7 cellular contexts compared by ENCODE assay signal in genomic region chr6:35673299-35673666, GRCh38. TPM values are rescaled to one million over a fixed set of nuclear protein-coding genes. Genes with fewer than 3 reads are reported as not detected.
A peak's percentile ranks its signal among the peaks of the same experiment; 100 is the strongest.
DNase-seq lines count a peak whose midpoint lies in the region; ATAC-seq and TF ChIP-seq lines count a peak whose summit lies in the region.
"Not testable (repeated sequence)": the region's sequence is repeated elsewhere in the genome, so short reads cannot be mapped to it uniquely, and the experiment has no call there.

No MANE protein-coding gene starts in this region.

- not testable (repeated sequence) for H3K4me3 Mint-ChIP-seq in CD4-positive, CD25-positive, alpha-beta regulatory T cell; activated CD4-positive, alpha-beta T cell treated with anti-CD3 and anti-CD28 coated beads, Interleukin-2, amount 10 ng/mL, durations not matched to agents 24 days and 14 days; activated naive CD8-positive, alpha-beta T cell treated with anti-CD3 and anti-CD28 coated beads, Interleukin-2, amount 50 U/mL, for 24 hours
- peak overlapping the region; percentile 71 for H3K4me3 Mint-ChIP-seq in activated T-helper 17 cell treated with anti-CD3 and anti-CD28 coated beads, Interleukin-2, amount 50 U/mL, for 72 hours
- H3K4me3 Mint-ChIP-seq in effector memory CD8-positive, alpha-beta T cell = peak overlapping the region in 1 of 2 donors; percentile 39

- not testable (repeated sequence) for DNase-seq in CD4-positive, CD25-positive, alpha-beta regulatory T cell; activated naive CD8-positive, alpha-beta T cell treated with anti-CD3 and anti-CD28 coated beads, Interleukin-2, amount 50 U/mL, for 24 hours; effector memory CD8-positive, alpha-beta T cell; psoas muscle
- peak; percentile 52 for DNase-seq in activated CD4-positive, alpha-beta T cell treated with anti-CD3 and anti-CD28 coated beads, Interleukin-2, amount 10 ng/mL, durations not matched to agents 24 days and 14 days

- H3K27me3 Mint-ChIP-seq in CD4-positive, CD25-positive, alpha-beta regulatory T cell; activated CD4-positive, alpha-beta T cell treated with anti-CD3 and anti-CD28 coated beads, Interleukin-2, amount 10 ng/mL, durations not matched to agents 24 days and 14 days; activated T-helper 17 cell treated with anti-CD3 and anti-CD28 coated beads, Interleukin-2, amount 50 U/mL, for 72 hours; activated naive CD8-positive, alpha-beta T cell treated with anti-CD3 and anti-CD28 coated beads, Interleukin-2, amount 50 U/mL, for 24 hours; effector memory CD8-positive, alpha-beta T cell: not testable (repeated sequence)

- POLR2A ChIA-PET in HEK293 (lab: Yijun Ruan, JAX) = not testable (repeated sequence)

- not testable (repeated sequence) for TF ChIP-seq CTCF in HEK293 (tag by site-specific recombination; IDR thresholded peaks at IDR 0.05); psoas muscle (IDR thresholded peaks at IDR 0.05)

- not testable (repeated sequence) for H3K36me3 Mint-ChIP-seq in CD4-positive, CD25-positive, alpha-beta regulatory T cell; activated T-helper 17 cell treated with anti-CD3 and anti-CD28 coated beads, Interleukin-2, amount 50 U/mL, for 72 hours (ENCODE audit: low read depth); activated naive CD8-positive, alpha-beta T cell treated with anti-CD3 and anti-CD28 coated beads, Interleukin-2, amount 50 U/mL, for 24 hours (ENCODE audit: low read depth); effector memory CD8-positive, alpha-beta T cell (ENCODE audit: insufficient read depth)
- peaks cover 16% of the 10 kb centered on the region for H3K36me3 Mint-ChIP-seq in activated CD4-positive, alpha-beta T cell treated with anti-CD3 and anti-CD28 coated beads, Interleukin-2, amount 10 ng/mL, durations not matched to agents 24 days and 14 days (ENCODE audit: low read depth)

- 96 to 98% (median 96%) methylated on average over 2 of the region's 2 CpGs for WGBS in psoas muscle, 3 donors

- intact Hi-C loops in activated CD4-positive, alpha-beta T cell treated with anti-CD3 and anti-CD28 coated beads, Interleukin-2, amount 10 ng/mL, durations not matched to agents 24 days and 14 days (cut with micrococcal nuclease); psoas muscle (cut with DNase I): not testable (repeated sequence)

- peak overlapping the region; percentile 31 to 65 (median 58) for H3K27ac Mint-ChIP-seq in CD4-positive, CD25-positive, alpha-beta regulatory T cell
- peak overlapping the region; percentile 29 for H3K27ac Mint-ChIP-seq in activated CD4-positive, alpha-beta T cell treated with anti-CD3 and anti-CD28 coated beads, Interleukin-2, amount 10 ng/mL, durations not matched to agents 24 days and 14 days
- peak overlapping the region; percentile 92 for H3K27ac Mint-ChIP-seq in activated T-helper 17 cell treated with anti-CD3 and anti-CD28 coated beads, Interleukin-2, amount 50 U/mL, for 72 hours
- H3K27ac Mint-ChIP-seq in activated naive CD8-positive, alpha-beta T cell treated with anti-CD3 and anti-CD28 coated beads, Interleukin-2, amount 50 U/mL, for 24 hours = peak overlapping the region; percentile 7
- H3K27ac Mint-ChIP-seq in effector memory CD8-positive, alpha-beta T cell = peak overlapping the region; percentile 49 to 52

- H3K27me3 ChIP-seq in CD4-positive, CD25-positive, alpha-beta regulatory T cell (ENCODE audit: control insufficient read depth, insufficient read depth, low read length); psoas muscle (ENCODE audit: insufficient read depth in 3 of 3, low read length in 2 of 3): not testable (repeated sequence)

- peaks cover 33% of the 10 kb centered on the region for H3K4me1 ChIP-seq in CD4-positive, CD25-positive, alpha-beta regulatory T cell (ENCODE audit: control insufficient read depth, insufficient read depth, low read length, poor library complexity, severe bottlenecking)
- H3K4me1 ChIP-seq in HEK293 (ENCODE audit: control insufficient read depth, insufficient read depth, low read length) = peaks cover 21% of the 10 kb centered on the region; the same call in 1 of the 2 replicates
- peaks cover 65% of the 10 kb centered on the region for H3K4me1 ChIP-seq in psoas muscle

- H3K4me3 ChIP-seq in CD4-positive, CD25-positive, alpha-beta regulatory T cell (ENCODE audit: low read depth, low read length); HEK293 (ENCODE audit: low read depth, low read length); psoas muscle: not testable (repeated sequence)

- H3K9me3 ChIP-seq in CD4-positive, CD25-positive, alpha-beta regulatory T cell (ENCODE audit: control insufficient read depth in 2 of 2, low read length in 2 of 2); HEK293 (ENCODE audit: control insufficient read depth, insufficient read depth, low read depth, low read length); psoas muscle: not testable (repeated sequence)

- not testable (repeated sequence) for H3K9me3 Mint-ChIP-seq in CD4-positive, CD25-positive, alpha-beta regulatory T cell; activated CD4-positive, alpha-beta T cell treated with anti-CD3 and anti-CD28 coated beads, Interleukin-2, amount 10 ng/mL, durations not matched to agents 24 days and 14 days; activated T-helper 17 cell treated with anti-CD3 and anti-CD28 coated beads, Interleukin-2, amount 50 U/mL, for 72 hours; activated naive CD8-positive, alpha-beta T cell treated with anti-CD3 and anti-CD28 coated beads, Interleukin-2, amount 50 U/mL, for 24 hours; effector memory CD8-positive, alpha-beta T cell

- H3K4me1 Mint-ChIP-seq in CD4-positive, CD25-positive, alpha-beta regulatory T cell = peaks cover 33 to 85% (median 57%) of the 10 kb centered on the region in 4 donors
- peaks cover 54% of the 10 kb centered on the region for H3K4me1 Mint-ChIP-seq in activated CD4-positive, alpha-beta T cell treated with anti-CD3 and anti-CD28 coated beads, Interleukin-2, amount 10 ng/mL, durations not matched to agents 24 days and 14 days
- peaks cover 35% of the 10 kb centered on the region for H3K4me1 Mint-ChIP-seq in activated T-helper 17 cell treated with anti-CD3 and anti-CD28 coated beads, Interleukin-2, amount 50 U/mL, for 72 hours
- H3K4me1 Mint-ChIP-seq in activated naive CD8-positive, alpha-beta T cell treated with anti-CD3 and anti-CD28 coated beads, Interleukin-2, amount 50 U/mL, for 24 hours = peaks cover 88% of the 10 kb centered on the region
- H3K4me1 Mint-ChIP-seq in effector memory CD8-positive, alpha-beta T cell (ENCODE audit: low read depth in 2 of 2) = peaks cover 29 to 49% of the 10 kb centered on the region in 2 donors

- peak overlapping the region; percentile 14 for H3K27ac ChIP-seq in CD4-positive, CD25-positive, alpha-beta regulatory T cell (ENCODE audit: insufficient read depth, low read length, poor library complexity, severe bottlenecking)
- not testable (repeated sequence) for H3K27ac ChIP-seq in HEK293 (ENCODE audit: extremely low read depth, low read depth, low read length)
- peak overlapping the region; percentile 8 for H3K27ac ChIP-seq in psoas muscle

- CTCF ChIA-PET in HEK293 (lab: Yijun Ruan, JAX) = not testable (repeated sequence)

- H3K36me3 ChIP-seq in CD4-positive, CD25-positive, alpha-beta regulatory T cell (ENCODE audit: control insufficient read depth, insufficient read depth, low read length); HEK293 (ENCODE audit: control insufficient read depth in 2 of 2, insufficient read depth in 1 of 2, low read length in 2 of 2): not testable (repeated sequence)
- peaks cover 5 to 13% of the 10 kb centered on the region in 2 donors for H3K36me3 ChIP-seq in psoas muscle (ENCODE audit: insufficient read depth in 1 of 2, low read depth in 1 of 2)

- not testable (repeated sequence) for ATAC-seq in CD4-positive, CD25-positive, alpha-beta regulatory T cell (ENCODE audit: low read depth in 2 of 2); activated T-helper 17 cell treated with anti-CD3 and anti-CD28 coated beads, Interleukin-2, amount 50 U/mL, for 72 hours (replicated peaks); activated naive CD8-positive, alpha-beta T cell treated with anti-CD3 and anti-CD28 coated beads, Interleukin-2, amount 50 U/mL, for 24 hours; effector memory CD8-positive, alpha-beta T cell (replicated peaks)
- peak in 1 of 4 donors; percentile 2 for ATAC-seq in psoas muscle

TF ChIP-seq in HEK293, 187 proteins besides CTCF, POLR2A, EP300 and RAD21:
- peak; percentile 78 for TF ChIP-seq ZNF121 (tag by site-specific recombination; IDR thresholded peaks at IDR 0.05)

RNA-seq across cellular contexts. Expression of gene FKBP5, which starts 15.4 kb away (rescaled TPM):
- 55.0 TPM for total RNA-seq in CD4-positive, CD25-positive, alpha-beta regulatory T cell
- polyA plus RNA-seq in CD4-positive, CD25-positive, alpha-beta regulatory T cell = 100 to 1,000 TPM in 2 of 4 donors, 10 to 100 TPM in 2; 27.5 to 157 (median 106) TPM
- 85.0 and 85.1 TPM in 2 replicates for total RNA-seq in activated CD4-positive, alpha-beta T cell treated with anti-CD3 and anti-CD28 coated beads, Interleukin-2, amount 10 ng/mL, durations not matched to agents 24 days and 14 days
- total RNA-seq in activated T-helper 17 cell treated with anti-CD3 and anti-CD28 coated beads, Interleukin-2, amount 50 U/mL, for 72 hours = 100 to 1,000 TPM in 1 of 2 donors, 10 to 100 TPM in 1; 39.9 to 101 TPM
- 1,000 to 10,000 TPM in 1 of 4 donors, 100 to 1,000 TPM in 2, 10 to 100 TPM in 1; 56.5 to 1,905 (median 378) TPM for total RNA-seq in psoas muscle
- 100 to 1,000 TPM; 296 to 849 (median 675) TPM for polyA plus RNA-seq in psoas muscle

Comparison
In these comparisons a context has a peak if more than half of its experiments do, and no peak if none do; other contexts are left out.
1. H3K27ac Mint-ChIP-seq: peak in every context shown above with its lines; median percentile 92 in activated T-helper 17 cell treated with anti-CD3 and anti-CD28 coated beads, Interleukin-2, amount 50 U/mL, for 72 hours; 58 in CD4-positive, CD25-positive, alpha-beta regulatory T cell; 50 in effector memory CD8-positive, alpha-beta T cell; 29 in activated CD4-positive, alpha-beta T cell treated with anti-CD3 and anti-CD28 coated beads, Interleukin-2, amount 10 ng/mL, durations not matched to agents 24 days and 14 days; 7 in activated naive CD8-positive, alpha-beta T cell treated with anti-CD3 and anti-CD28 coated beads, Interleukin-2, amount 50 U/mL, for 24 hours.